15 cellular contexts compared by ENCODE assay signal in the genomic region with DNA sequence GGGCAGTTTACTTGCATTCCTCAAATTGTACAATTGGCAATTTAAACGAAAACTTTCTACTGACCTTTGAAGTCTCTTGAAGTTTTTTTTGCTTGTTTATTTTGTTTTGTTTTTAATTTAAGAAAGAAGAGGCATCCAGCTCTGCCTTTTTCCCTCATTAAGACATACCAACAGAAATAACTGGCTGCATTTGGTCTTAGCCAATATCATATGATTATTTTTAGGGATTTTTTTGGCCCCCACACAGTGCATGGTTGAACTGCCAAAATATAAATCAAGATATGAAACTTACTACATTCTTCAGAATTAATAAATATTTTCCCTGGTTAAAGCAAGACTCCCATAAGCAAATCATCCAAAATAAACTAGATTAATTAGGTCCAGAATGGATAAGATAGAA.
DNase-seq lines count a peak whose midpoint lies in the region; ATAC-seq, FAIRE-seq and TF ChIP-seq lines count a peak whose summit lies in the region.
"Had no signal": no experiment of that assay in that cellular context is flagged by ENCODE, and none has a peak within 500 bp of the region (broad histone marks: within the 10 kb centered on the region; RNA-seq: fewer than 3 reads in every experiment).

No MANE protein-coding gene starts in this region.

- POLR2A ChIA-PET in A549 (lab: Yijun Ruan, JAX), result no interaction called here

- H3K27ac Mint-ChIP-seq in nephron, result peak overlapping the region; percentile 6 to 93 (median 83)
- H3K27ac Mint-ChIP-seq: CD4-positive, alpha-beta memory T cell had no signal

- no peak for TF ChIP-seq EP300 in A549 (IDR thresholded peaks at IDR 0.05)

- FAIRE-seq in A549 (lab: Jason Lieb, UNC) (no peak), small intestine (lab: Jason Lieb, UNC) (no peak)
- FAIRE-seq: GM12892, H1 had no signal

- TF ChIP-seq POLR2A in A549 (IDR thresholded peaks at IDR 0.05; ENCODE audit: low read length) (no peak), uterus (IDR thresholded peaks at IDR 0.05) (no peak)

- no peak overlapping the region for H3K4me3 Mint-ChIP-seq in nephron
- H3K4me3 Mint-ChIP-seq: CD4-positive, alpha-beta memory T cell had no signal

- peaks cover 8% of the 10 kb centered on the region for H3K9me3 Mint-ChIP-seq in nephron
- H3K9me3 Mint-ChIP-seq: CD4-positive, alpha-beta memory T cell had no signal

- H3K36me3 Mint-ChIP-seq in nephron (ENCODE audit: low read depth), result no peaks in the 10 kb centered on the region
- H3K36me3 Mint-ChIP-seq: CD4-positive, alpha-beta memory T cell had no signal

- H3K4me1 Mint-ChIP-seq in nephron, result peaks cover 33% of the 10 kb centered on the region
- H3K4me1 Mint-ChIP-seq: CD4-positive, alpha-beta memory T cell had no signal

- TF ChIP-seq CTCF in A549 (IDR thresholded peaks at IDR 0.05) (no peak), VCaP (conservative IDR thresholded peaks at IDR 0.05) (no peak), nephron (IDR thresholded peaks at IDR 0.05; ENCODE audit: unreplicated experiment in 3 of 3) (no peak), uterus (IDR thresholded peaks at IDR 0.05) (no peak)

- DNase-seq in A549 (ENCODE audit: low read depth in 1 of 2, low spot score in 1 of 2) (no peak), uterus (no peak), small intestine (no peak), HuH-7 (ENCODE audit: low spot score) (no peak), NCI-H1417 treated with DMSO at 0.1 percent for 48 hours (lab: John Stamatoyannopoulos, UW) (no peak)
- DNase-seq: BE2C; CD4-positive, alpha-beta memory T cell; DMS79 treated with DMSO at 0.1 percent for 48 hours; GDM1 had no signal

- no peaks in the 10 kb centered on the region for H3K27me3 Mint-ChIP-seq in nephron (ENCODE audit: low read depth)

- 30% methylated on average over 1 of the region's 1 CpG for WGBS in A549 (ENCODE audit: missing lambda C conversion rate)
- 31 to 47% (median 34%) methylated on average over 1 of the region's 1 CpG for WGBS in small intestine, 3 donors

- ATAC-seq in A549, result no peak

- H3K4me1 ChIP-seq in A549 (peaks cover 47% of the 10 kb centered on the region), uterus (peaks cover 0 to 5% of the 10 kb centered on the region in 2 donors), small intestine (ENCODE audit: control insufficient read depth in 2 of 2, insufficient read depth in 1 of 2, low read depth in 1 of 2, low read length in 1 of 2) (no peaks in the 10 kb centered on the region)
- H3K4me1 ChIP-seq: BE2C had no signal

- CTCF ChIA-PET in A549 (lab: Yijun Ruan, JAX), result interaction anchor here (0.7 to 4.1 kb wide), 4 partner anchors 10 to 308 kb away, joined by 3 to 28 read pairs (median 18); no protein-coding TSS in a partner anchor

- intact Hi-C loops in uterus (cut with DNase I; ENCODE audit: low total_unique reads), result no loop called here

- H3K27me3 ChIP-seq in uterus (no peaks in the 10 kb centered on the region), small intestine (ENCODE audit: control insufficient read depth in 2 of 2, insufficient read depth in 2 of 2, low read length in 2 of 2) (no peaks in the 10 kb centered on the region)
- H3K27me3 ChIP-seq: BE2C had no signal

- H3K4me3 ChIP-seq in A549 (no peak overlapping the region), uterus (no peak overlapping the region), small intestine (ENCODE audit: low read depth in 1 of 2, low read length in 2 of 2) (no peak overlapping the region)
- H3K4me3 ChIP-seq: HAP-1 had no signal

- H3K36me3 ChIP-seq in uterus, result no peaks in the 10 kb centered on the region
- no peaks in the 10 kb centered on the region for H3K36me3 ChIP-seq in small intestine (ENCODE audit: control insufficient read depth in 2 of 2, insufficient read depth in 2 of 2, low read length in 2 of 2)
- H3K36me3 ChIP-seq: BE2C, HAP-1 had no signal

- no peak for TF ChIP-seq RAD21 in A549 (conservative IDR thresholded peaks at IDR 0.05 in 1 of 2, IDR thresholded peaks at IDR 0.05 in 1 of 2)

- H3K9me3 ChIP-seq in A549 (no peaks in the 10 kb centered on the region), uterus (no peaks in the 10 kb centered on the region), small intestine (ENCODE audit: control insufficient read depth, low read depth) (no peaks in the 10 kb centered on the region)
- H3K9me3 ChIP-seq: BE2C, HAP-1 had no signal

- H3K27ac ChIP-seq in A549 (peak overlapping the region; percentile 40 to 61; a peak in 4 of 6 replicates), VCaP (peak overlapping the region; percentile 28; the same call in 1 of the 2 replicates), uterus (peak overlapping the region; percentile 0 to 17), small intestine (ENCODE audit: low read depth in 1 of 2, low read length in 1 of 2) (no peak overlapping the region)
- H3K27ac ChIP-seq: C4-2B had no signal

- peak overlapping the region; percentile 9; the same call in 2 of the 3 replicates for H3K4me2 ChIP-seq in A549

TF ChIP-seq in A549, 52 proteins besides CTCF, POLR2A, EP300 and RAD21:
- TF ChIP-seq TFCP2L1 (CRISPR knock-in tag; IDR thresholded peaks at IDR 0.05), result no peak
- TF ChIP-seq ZSCAN20 (CRISPR knock-in tag; IDR thresholded peaks at IDR 0.05), result no peak
- TF ChIP-seq, protein P1, sequence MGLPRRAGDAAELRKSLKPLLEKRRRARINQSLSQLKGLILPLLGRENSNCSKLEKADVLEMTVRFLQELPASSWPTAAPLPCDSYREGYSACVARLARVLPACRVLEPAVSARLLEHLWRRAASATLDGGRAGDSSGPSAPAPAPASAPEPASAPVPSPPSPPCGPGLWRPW (IDR thresholded peaks at IDR 0.05), result no peak
- TF ChIP-seq POLR2AphosphoS2 (conservative IDR thresholded peaks at IDR 0.05; ENCODE audit: low read length), result no peak
- TF ChIP-seq, protein P2, sequence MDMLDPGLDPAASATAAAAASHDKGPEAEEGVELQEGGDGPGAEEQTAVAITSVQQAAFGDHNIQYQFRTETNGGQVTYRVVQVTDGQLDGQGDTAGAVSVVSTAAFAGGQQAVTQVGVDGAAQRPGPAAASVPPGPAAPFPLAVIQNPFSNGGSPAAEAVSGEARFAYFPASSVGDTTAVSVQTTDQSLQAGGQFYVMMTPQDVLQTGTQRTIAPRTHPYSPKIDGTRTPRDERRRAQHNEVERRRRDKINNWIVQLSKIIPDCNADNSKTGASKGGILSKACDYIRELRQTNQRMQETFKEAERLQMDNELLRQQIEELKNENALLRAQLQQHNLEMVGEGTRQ (IDR thresholded peaks at IDR 0.05), result no peak
- no peak for TF ChIP-seq FOSL2 (IDR thresholded peaks at IDR 0.05)
- TF ChIP-seq FOSL2 (CRISPR knock-in tag; IDR thresholded peaks at IDR 0.05), result no peak
- TF ChIP-seq GATA3 (IDR thresholded peaks at IDR 0.05; ENCODE audit: borderline replicate concordance), result no peak
- TF ChIP-seq JUN (IDR thresholded peaks at IDR 0.05), result no peak

Comparison
In these comparisons a context has a peak if more than half of its experiments do, and no peak if none do; other contexts are left out.
1. H3K27ac ChIP-seq: peak in A549 (2 of 2), VCaP (single experiment) and uterus (2 of 2); none in small intestine (0 of 2).